1 cellular context compared by ENCODE assay signal in genomic region chrX:125404667-125405160, GRCh38.
TF ChIP-seq lines count a peak whose summit lies in the region.

No MANE protein-coding gene starts in this region.

TF ChIP-seq in K562, 482 proteins besides CTCF, POLR2A, EP300 and RAD21 (continued from another document):
- TF ChIP-seq IRF1 (CRISPR knock-in tag; IDR thresholded peaks at IDR 0.05; ENCODE audit: borderline replicate concordance) = no peak
- no peak for TF ChIP-seq E2F4 (CRISPR knock-in tag; IDR thresholded peaks at IDR 0.05; ENCODE audit: low read depth)
- TF ChIP-seq FOXK1 (CRISPR knock-in tag; IDR thresholded peaks at IDR 0.05; ENCODE audit: borderline replicate concordance) = no peak
- no peak for TF ChIP-seq DIDO1 (tag; IDR thresholded peaks at IDR 0.05; ENCODE audit: low read depth)
- no peak for TF ChIP-seq ILF3 (IDR thresholded peaks at IDR 0.05; ENCODE audit: borderline replicate concordance)
- TF ChIP-seq GTF2E2 (tag; IDR thresholded peaks at IDR 0.05) = no peak
- 0 out of 2 replicates have a peak, but pooled peaks have one; percentile 22 for TF ChIP-seq ZNF584 (CRISPR knock-in tag; IDR thresholded peaks at IDR 0.05; ENCODE audit: low read depth)
- no peak for TF ChIP-seq THAP12 (CRISPR knock-in tag; IDR thresholded peaks at IDR 0.05)
- TF ChIP-seq MITF (IDR thresholded peaks at IDR 0.05) = no peak
- no peak for TF ChIP-seq NR2F6 (CRISPR knock-in tag; IDR thresholded peaks at IDR 0.05)
- no peak for TF ChIP-seq THRB (CRISPR knock-in tag; conservative IDR thresholded peaks at IDR 0.05)
- TF ChIP-seq FOXA1 (IDR thresholded peaks at IDR 0.05; ENCODE audit: borderline replicate concordance) = peak; percentile 34; the same call in 1 of the 2 replicates
- TF ChIP-seq E2F3 (CRISPR knock-in tag; IDR thresholded peaks at IDR 0.05) = no peak
- TF ChIP-seq ZNF408 (CRISPR knock-in tag; IDR thresholded peaks at IDR 0.05; ENCODE audit: low read depth) = no peak
- TF ChIP-seq ZBTB5 (IDR thresholded peaks at IDR 0.05) = no peak
- TF ChIP-seq NCOA1 (IDR thresholded peaks at IDR 0.05; ENCODE audit: low read depth) = peak; percentile 85; the same call in 1 of the 2 replicates
- no peak for TF ChIP-seq SP1 (CRISPR knock-in tag; IDR thresholded peaks at IDR 0.05)
- TF ChIP-seq PRPF4 (IDR thresholded peaks at IDR 0.05; ENCODE audit: insufficient read depth, low read depth, low read length, poor library complexity, severe bottlenecking) = no peak
- no peak for TF ChIP-seq ZNF785 (CRISPR knock-in tag; IDR thresholded peaks at IDR 0.05)
- TF ChIP-seq HEY1 (CRISPR knock-in tag; IDR thresholded peaks at IDR 0.05; ENCODE audit: borderline replicate concordance) = no peak
- TF ChIP-seq ZNF280B (CRISPR knock-in tag; IDR thresholded peaks at IDR 0.05) = no peak
- no peak for TF ChIP-seq ELK1 (CRISPR knock-in tag; IDR thresholded peaks at IDR 0.05)
- TF ChIP-seq SNRNP70 (optimal IDR thresholded peaks at IDR 0.05; ENCODE audit: low read depth, low read length) = no peak
- TF ChIP-seq ZNF134 (CRISPR knock-in tag; conservative IDR thresholded peaks at IDR 0.05) = no peak
- TF ChIP-seq VEZF1 (CRISPR knock-in tag; IDR thresholded peaks at IDR 0.05) = peak; percentile 40; the same call in 1 of the 2 replicates
- no peak for TF ChIP-seq ZBTB43 (CRISPR knock-in tag; IDR thresholded peaks at IDR 0.05)
- TF ChIP-seq ZNF347 (CRISPR knock-in tag; IDR thresholded peaks at IDR 0.05; ENCODE audit: low read depth) = no peak
- peak; percentile 91 for TF ChIP-seq HMBOX1 (IDR thresholded peaks at IDR 0.05)
- 0 out of 4 replicates have a peak, but pooled peaks of 1 of the 2 experiments have one; percentile 44 for TF ChIP-seq ETV6 (IDR thresholded peaks at IDR 0.05; ENCODE audit: borderline replicate concordance in 1 of 2, low read depth in 2 of 2, low read length in 1 of 2)
- no peak for TF ChIP-seq ETV6 (CRISPR knock-in tag; IDR thresholded peaks at IDR 0.05; ENCODE audit: borderline replicate concordance)
- TF ChIP-seq ZNF699 (CRISPR knock-in tag; IDR thresholded peaks at IDR 0.05; ENCODE audit: insufficient replicate concordance) = no peak
- no peak for TF ChIP-seq U2AF1 (optimal IDR thresholded peaks at IDR 0.05; ENCODE audit: low read depth, low read length)
- TF ChIP-seq HOXB6 (CRISPR knock-in tag; IDR thresholded peaks at IDR 0.05; ENCODE audit: borderline replicate concordance) = no peak
- TF ChIP-seq KDM4B (IDR thresholded peaks at IDR 0.05; ENCODE audit: borderline replicate concordance in 2 of 2, low read depth in 1 of 2) = no peak
- no peak for TF ChIP-seq ZNF140 (CRISPR knock-in tag; IDR thresholded peaks at IDR 0.05)
- 0 out of 2 replicates have a peak, but pooled peaks have one; percentile 72 for TF ChIP-seq NFRKB (IDR thresholded peaks at IDR 0.05; ENCODE audit: low read depth)
- TF ChIP-seq TCF3 (CRISPR knock-in tag; IDR thresholded peaks at IDR 0.05) = peak; percentile 97
- no peak for TF ChIP-seq SRSF1 (IDR thresholded peaks at IDR 0.05; ENCODE audit: low read depth, low read length)
